15 cellular contexts compared by ENCODE assay signal in genomic region chr12:1519642-1520041, GRCh38.
DNase-seq lines count a peak whose midpoint lies in the region; TF ChIP-seq lines count a peak whose summit lies in the region.
"Had no signal": no experiment of that assay in that cellular context is flagged by ENCODE, and none has a peak within 500 bp of the region (broad histone marks: within the 10 kb centered on the region; RNA-seq: fewer than 3 reads in every experiment).

No MANE protein-coding gene starts in this region.

- 55 to 61% methylated on average over 2 to 5 of the region's 5 CpGs for WGBS in testis, 2 donors

- H4K20me1 ChIP-seq in PC-9 (ENCODE audit: insufficient read depth): no peaks in the 10 kb centered on the region

- peaks cover 25% of the 10 kb centered on the region for H3K27me3 Mint-ChIP-seq in nephron progenitor cell (ENCODE audit: low read depth, poor library complexity)

- H3K36me3 Mint-ChIP-seq in nephron progenitor cell (ENCODE audit: low read depth): peaks cover 17% of the 10 kb centered on the region
- H3K36me3 Mint-ChIP-seq: T-cell had no signal

- H3K9me3 Mint-ChIP-seq in nephron progenitor cell: peaks cover 22% of the 10 kb centered on the region
- H3K9me3 Mint-ChIP-seq: T-cell had no signal

- CTCF ChIA-PET in PC-9 (lab: Charles Lee): interaction anchor here (0.6 to 1.8 kb wide), 6 partner anchors 8 to 1372 kb away, joined by 3 to 6 read pairs (median 3); no protein-coding TSS in a partner anchor

- peaks cover 8% of the 10 kb centered on the region; the same call in 1 of the 2 replicates for H3F3A ChIP-seq in PC-9 (ENCODE audit: insufficient read depth, low read depth)

- H3K4me1 ChIP-seq in PC-9 (replicated peaks; ENCODE audit: insufficient read depth): peaks cover 28% of the 10 kb centered on the region
- H3K4me1 ChIP-seq in HAP-1: no peaks in the 10 kb centered on the region
- H3K4me1 ChIP-seq in testis: no peaks in the 10 kb centered on the region

- no peak for TF ChIP-seq CTCF in PC-9 (conservative IDR thresholded peaks at IDR 0.05)
- no peak for TF ChIP-seq CTCF in coronary artery (IDR thresholded peaks at IDR 0.05)
- no peak for TF ChIP-seq CTCF in nephron progenitor cell (IDR thresholded peaks at IDR 0.05)
- no peak for TF ChIP-seq CTCF in testis (IDR thresholded peaks at IDR 0.05)

- H3K4me3 ChIP-seq in PC-9 (peak overlapping the region; percentile 44; the same call in 1 of the 2 replicates), coronary artery (no peak overlapping the region), HAP-1 (no peak overlapping the region), testis (no peak overlapping the region)

- H3K4me2 ChIP-seq in PC-9: peak overlapping the region; percentile 74

- H3K9me2 ChIP-seq in PC-9 (ENCODE audit: insufficient read depth): no peaks in the 10 kb centered on the region

- intact Hi-C loops in PC-9 (cut with micrococcal nuclease; ENCODE audit: unreplicated experiment): loop anchor here (1.0 to 5.0 kb wide), 6 partner anchors 19 to 402 kb away; no protein-coding TSS in a partner anchor
- intact Hi-C loops in testis (cut with DNase I; ENCODE audit: low total_unique reads): no loop called here

- DNase-seq in EH (ENCODE audit: low read depth) (peak; percentile 29), PC-9 (peak in 1 of 2 experiments; percentile 55), coronary artery (ENCODE audit: low spot score) (peak; percentile 47), nephron progenitor cell (no peak), HAP-1 (ENCODE audit: low spot score in 2 of 2) (no peak), testis (no peak), T-helper 1 cell (no peak), AG08395 (ENCODE audit: low spot score) (no peak)
- DNase-seq: activated CD4-positive, CD25-positive, alpha-beta regulatory T cell; activated naive CD4-positive, alpha-beta T cell; midbrain; NCI-H524 treated with DMSO at 0.1 percent for 48 hours; stimulated activated CD4-positive, alpha-beta T cell treated with anti-CD3 and anti-CD28 coated beads, Interleukin-2, amount 100 ng/mL, for 48 hours; T-cell had no signal

- no peaks in the 10 kb centered on the region for H3K27me3 ChIP-seq in PC-9 (ENCODE audit: insufficient read depth, low read depth)
- no peaks in the 10 kb centered on the region for H3K27me3 ChIP-seq in HAP-1 (ENCODE audit: low read depth)
- H3K27me3 ChIP-seq in testis: no peaks in the 10 kb centered on the region

- in situ Hi-C loops in HAP-1 (cut with MboI; ENCODE audit: low sequenced_read_pairs): no loop called here

- no peak overlapping the region for H3K27ac Mint-ChIP-seq in nephron progenitor cell
- H3K27ac Mint-ChIP-seq: T-cell had no signal

- POLR2A ChIA-PET in PC-9 (lab: Charles Lee; ENCODE audit: unreplicated experiment): interaction anchor here (0.6 to 1.1 kb wide), 4 partner anchors 24 to 390 kb away, joined by 3 to 6 read pairs (median 4); no protein-coding TSS in a partner anchor

- TF ChIP-seq POLR2A in testis (IDR thresholded peaks at IDR 0.05): no peak

- TSS peak; percentile 25 for BruUV-seq in PC-9 (replicated peaks; lab: Mats Ljungman, UMichigan)

- H3K36me3 ChIP-seq in PC-9 (ENCODE audit: low read depth): no peaks in the 10 kb centered on the region
- H3K36me3 ChIP-seq in HAP-1 (replicated peaks): no peaks in the 10 kb centered on the region
- H3K36me3 ChIP-seq in testis (ENCODE audit: low read depth, missing control alignments): no peaks in the 10 kb centered on the region
- H3K36me3 ChIP-seq: suprapubic skin had no signal

- H3K79me2 ChIP-seq in PC-9 (ENCODE audit: low read depth): no peaks in the 10 kb centered on the region

- H3K4me1 Mint-ChIP-seq in nephron progenitor cell: peaks cover 44% of the 10 kb centered on the region
- H3K4me1 Mint-ChIP-seq: T-cell had no signal

- H3K9me3 ChIP-seq in PC-9 (ENCODE audit: insufficient read depth, low read depth) (0 out of 2 replicates have a peak, but pooled peaks cover 10% of the 10 kb centered on the region), HAP-1 (no peaks in the 10 kb centered on the region), testis (no peaks in the 10 kb centered on the region)
- H3K9me3 ChIP-seq: suprapubic skin had no signal

- H3K27ac ChIP-seq in PC-9 (no peak overlapping the region), coronary artery (no peak overlapping the region), testis (no peak overlapping the region)

- no peak overlapping the region for H2AFZ ChIP-seq in PC-9

- H3K4me3 Mint-ChIP-seq in nephron progenitor cell: peak overlapping the region; percentile 37
- H3K4me3 Mint-ChIP-seq: T-cell had no signal

Comparison
In these comparisons a context has a peak if more than half of its experiments do, and no peak if none do; other contexts are left out.
1. DNase-seq: peak in EH (single experiment) and coronary artery (single experiment); none in nephron progenitor cell (single experiment), HAP-1 (0 of 2), testis (single experiment), T-helper 1 cell (0 of 5) and AG08395 (single experiment).